Comparison of ENCODE assay signal across 11 cellular contexts in the genomic region with DNA sequence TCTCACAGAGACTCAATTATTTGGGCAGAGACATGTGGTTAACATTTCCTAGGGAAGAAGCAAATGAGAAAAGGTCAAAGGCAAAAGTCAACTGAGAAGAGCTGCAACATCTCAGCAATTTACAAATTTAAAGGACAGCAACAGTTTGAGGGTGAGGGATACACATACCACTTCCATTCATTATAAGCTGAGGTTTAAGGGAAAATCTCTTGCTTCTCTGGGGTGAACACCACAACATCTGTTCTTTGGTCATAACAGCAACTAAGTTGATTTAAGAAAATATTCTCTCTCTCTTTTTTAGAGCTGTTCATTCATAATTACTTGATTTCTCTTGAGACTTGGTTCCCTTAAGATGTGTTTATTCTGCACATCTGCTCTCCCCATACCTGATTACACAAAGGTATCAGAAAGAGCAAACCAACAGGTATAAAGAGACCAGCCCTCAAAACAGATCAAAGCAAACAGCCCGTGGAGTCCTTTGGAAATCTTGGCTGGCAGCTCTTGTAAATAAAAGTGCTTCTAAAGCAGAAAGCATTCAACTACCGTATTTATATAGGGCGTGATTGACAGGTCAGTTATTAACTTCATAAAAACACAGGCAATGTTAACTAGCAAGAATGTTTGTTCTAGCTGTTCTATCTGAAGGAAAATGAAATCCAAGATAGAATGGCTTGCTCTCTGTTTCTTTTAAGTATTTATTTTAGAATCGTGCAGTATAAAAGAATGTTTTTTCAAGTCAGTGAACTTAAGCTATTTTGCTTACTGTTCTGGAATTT.
DNase-seq lines count a peak whose midpoint lies in the region; ATAC-seq and TF ChIP-seq lines count a peak whose summit lies in the region.
"Had no signal": no experiment of that assay in that cellular context is flagged by ENCODE, and none has a peak within 500 bp of the region (broad histone marks: within the 10 kb centered on the region; RNA-seq: fewer than 3 reads in every experiment).

No MANE protein-coding gene starts in this region.

- TF ChIP-seq CTCF in PC-3 (conservative IDR thresholded peaks at IDR 0.05; ENCODE audit: low read depth, low read length) (no peak), thyroid gland (IDR thresholded peaks at IDR 0.05) (no peak)

- H3K9me2 ChIP-seq in PC-3 (replicated peaks; ENCODE audit: low read length), result no peaks in the 10 kb centered on the region

- no peaks in the 10 kb centered on the region for H3K9me3 Mint-ChIP-seq in activated naive CD8-positive, alpha-beta T cell treated with anti-CD3 and anti-CD28 coated beads for 36 hours
- H3K9me3 Mint-ChIP-seq: endodermal cell had no signal

- TF ChIP-seq POLR2A in thyroid gland (IDR thresholded peaks at IDR 0.05), result no peak

- 24 to 34% methylated on average over 4 of the region's 4 CpGs for WGBS in thyroid gland, 2 donors

- POLR2A ChIA-PET in PC-3 (lab: Charles Lee; ENCODE audit: unreplicated experiment), result no interaction called here

- no peak overlapping the region for H3K27ac Mint-ChIP-seq in activated naive CD8-positive, alpha-beta T cell treated with anti-CD3 and anti-CD28 coated beads for 36 hours
- H3K27ac Mint-ChIP-seq: endodermal cell had no signal

- H3K4me1 ChIP-seq in PC-3 (ENCODE audit: insufficient read depth, low read length), result peaks cover 58% of the 10 kb centered on the region
- H3K4me1 ChIP-seq in thyroid gland, result peaks cover 73 to 76% of the 10 kb centered on the region in 2 donors

- CTCF ChIA-PET in PC-3 (lab: Charles Lee), result no interaction called here

- no peaks in the 10 kb centered on the region for H3K27me3 Mint-ChIP-seq in activated naive CD8-positive, alpha-beta T cell treated with anti-CD3 and anti-CD28 coated beads for 36 hours

- H3K4me3 ChIP-seq in PC-3 (ENCODE audit: low read length), result no peak overlapping the region
- no peak overlapping the region for H3K4me3 ChIP-seq in thyroid gland (replicated peaks in 1 of 3)

- H3K9me3 ChIP-seq in PC-3 (ENCODE audit: low read length) (no peaks in the 10 kb centered on the region), thyroid gland (no peaks in the 10 kb centered on the region)

- no peaks in the 10 kb centered on the region for H3K79me2 ChIP-seq in PC-3 (ENCODE audit: low read length)

- peaks cover 20% of the 10 kb centered on the region for H3K4me1 Mint-ChIP-seq in activated naive CD8-positive, alpha-beta T cell treated with anti-CD3 and anti-CD28 coated beads for 36 hours

- DNase-seq in DMS 273 (lab: John Stamatoyannopoulos, UW; ENCODE audit: unreplicated experiment) (peak; percentile 27), DMS 273 treated with DMSO at 0.1 percent for 48 hours (lab: John Stamatoyannopoulos, UW) (no peak), PC-3 (peak; percentile 49), left kidney (ENCODE audit: low read depth, low spot score) (peak; percentile 73), thyroid gland (peak in 1 of 2 donors; percentile 27)
- no peak for DNase-seq in activated naive CD8-positive, alpha-beta T cell treated with anti-CD3 and anti-CD28 coated beads for 36 hours
- DNase-seq: activated gamma-delta T cell treated with Interleukin-2 at 50 U/mL for 16 hours, endodermal cell, substantia nigra had no signal

- intact Hi-C loops in PC-3 (cut with micrococcal nuclease), result no loop called here
- intact Hi-C loops in thyroid gland (cut with DNase I), result no loop called here

- peaks cover 20% of the 10 kb centered on the region for H3K36me3 Mint-ChIP-seq in activated naive CD8-positive, alpha-beta T cell treated with anti-CD3 and anti-CD28 coated beads for 36 hours

- BruUV-seq in PC-3 (replicated peaks; lab: Mats Ljungman, UMichigan), result no TSS peak

- H3K4me2 ChIP-seq in PC-3 (ENCODE audit: low read length), result 0 out of 2 replicates have a peak overlapping the region, but pooled peaks have one; percentile 2

- no peaks in the 10 kb centered on the region for H3K27me3 ChIP-seq in PC-3 (ENCODE audit: low read length)
- H3K27me3 ChIP-seq in thyroid gland, result no peaks in the 10 kb centered on the region

- no peak overlapping the region for H3K9ac ChIP-seq in PC-3 (ENCODE audit: low read length)

- no peak overlapping the region for H3K27ac ChIP-seq in PC-3 (ENCODE audit: low read length)
- H3K27ac ChIP-seq in thyroid gland, result peak overlapping the region; percentile 78 to 88 (median 80)

- H3K4me3 Mint-ChIP-seq in activated naive CD8-positive, alpha-beta T cell treated with anti-CD3 and anti-CD28 coated beads for 36 hours, result no peak overlapping the region
- H3K4me3 Mint-ChIP-seq: endodermal cell had no signal

- no peaks in the 10 kb centered on the region for H4K20me1 ChIP-seq in PC-3 (ENCODE audit: low read length)

- ATAC-seq in PC-3 (peak; percentile 62), GM21423 (IDR thresholded peaks at IDR 0.05; ENCODE audit: unreplicated experiment) (no peak), GM18867 (IDR thresholded peaks at IDR 0.05; ENCODE audit: unreplicated experiment) (no peak)

- no peak overlapping the region for H2AFZ ChIP-seq in PC-3 (ENCODE audit: low read length)

- H3K36me3 ChIP-seq in PC-3 (ENCODE audit: low read depth, low read length) (no peaks in the 10 kb centered on the region), thyroid gland (no peaks in the 10 kb centered on the region)

- no peaks in the 10 kb centered on the region for H3F3A ChIP-seq in PC-3 (ENCODE audit: low read length, unreplicated experiment)

Comparison
In these comparisons a context has a peak if more than half of its experiments do, and no peak if none do; other contexts are left out.
1. DNase-seq: peak in DMS 273 (single experiment), PC-3 (single experiment) and left kidney (single experiment); none in DMS 273 treated with DMSO at 0.1 percent for 48 hours (single experiment) and activated naive CD8-positive, alpha-beta T cell treated with anti-CD3 and anti-CD28 coated beads for 36 hours (single experiment).